9 cellular contexts compared by ENCODE assay signal in genomic region chr3:12194209-12194608, GRCh38. TPM values are rescaled to one million over a fixed set of nuclear protein-coding genes. Genes with fewer than 3 reads are reported as not detected.
DNase-seq lines count a peak whose midpoint lies in the region; ATAC-seq and TF ChIP-seq lines count a peak whose summit lies in the region.
"Had no signal": no experiment of that assay in that cellular context is flagged by ENCODE, and none has a peak within 500 bp of the region (broad histone marks: within the 10 kb centered on the region; RNA-seq: fewer than 3 reads in every experiment).

No MANE protein-coding gene starts in this region.

- H3K36me3 Mint-ChIP-seq in activated T-helper 2 cell treated with anti-CD3 and anti-CD28 coated beads, Interferon-gamma antibody, Interleukin-2, Interleukin-4, amounts not matched to agents 10 μg/mL and 5 μg/mL and 100 μg/mL, durations not matched to agents 14 hours and 24 hours and 36 hours (ENCODE audit: low read depth): peaks cover 3% of the 10 kb centered on the region

- H3K27me3 ChIP-seq in left ventricle myocardium inferior (ENCODE audit: low read depth): no peaks in the 10 kb centered on the region
- no peaks in the 10 kb centered on the region for H3K27me3 ChIP-seq in HL-60 (ENCODE audit: insufficient read depth, poor library complexity, severe bottlenecking)
- H3K27me3 ChIP-seq in left lung: no peaks in the 10 kb centered on the region
- H3K27me3 ChIP-seq: adrenal gland had no signal

- WGBS in lower leg skin, 2 donors: 28 to 31% methylated on average over 3 of the region's 3 CpGs

- TF ChIP-seq CTCF in left ventricle myocardium inferior (IDR thresholded peaks at IDR 0.05; ENCODE audit: borderline replicate concordance) (no peak), HL-60 (IDR thresholded peaks at IDR 0.05; ENCODE audit: insufficient read depth, low read length) (no peak), left lung (IDR thresholded peaks at IDR 0.05) (no peak), lower leg skin (IDR thresholded peaks at IDR 0.05) (no peak)

- no peaks in the 10 kb centered on the region for H3K36me3 ChIP-seq in left ventricle myocardium inferior
- no peaks in the 10 kb centered on the region for H3K36me3 ChIP-seq in left lung
- H3K36me3 ChIP-seq: adrenal gland had no signal

- H3K9me3 ChIP-seq in left ventricle myocardium inferior (replicated peaks) (no peaks in the 10 kb centered on the region), left lung (no peaks in the 10 kb centered on the region)
- H3K9me3 ChIP-seq: adrenal gland had no signal

- H3K4me3 Mint-ChIP-seq in activated T-helper 2 cell treated with anti-CD3 and anti-CD28 coated beads, Interferon-gamma antibody, Interleukin-2, Interleukin-4, amounts not matched to agents 10 μg/mL and 5 μg/mL and 100 μg/mL, durations not matched to agents 14 hours and 24 hours and 36 hours (ENCODE audit: low read depth): peak overlapping the region; percentile 54

- peak overlapping the region; percentile 95 for H3K27ac Mint-ChIP-seq in activated T-helper 2 cell treated with anti-CD3 and anti-CD28 coated beads, Interferon-gamma antibody, Interleukin-2, Interleukin-4, amounts not matched to agents 10 μg/mL and 5 μg/mL and 100 μg/mL, durations not matched to agents 14 hours and 24 hours and 36 hours

- H3K4me3 ChIP-seq in left ventricle myocardium inferior: no peak overlapping the region
- H3K4me3 ChIP-seq in HL-60 (replicated peaks; ENCODE audit: insufficient read depth, low read length): no peak overlapping the region
- H3K4me3 ChIP-seq in left lung: no peak overlapping the region
- H3K4me3 ChIP-seq in lower leg skin (ENCODE audit: low read depth, poor library complexity, severe bottlenecking): no peak overlapping the region
- H3K4me3 ChIP-seq: adrenal gland had no signal

- H3K27ac ChIP-seq in left ventricle myocardium inferior (replicated peaks) (no peak overlapping the region), HL-60 (replicated peaks) (peak overlapping the region; percentile 69), left lung (peak overlapping the region; percentile 63 to 89)

- H3K4me1 Mint-ChIP-seq in activated T-helper 2 cell treated with anti-CD3 and anti-CD28 coated beads, Interferon-gamma antibody, Interleukin-2, Interleukin-4, amounts not matched to agents 10 μg/mL and 5 μg/mL and 100 μg/mL, durations not matched to agents 14 hours and 24 hours and 36 hours (ENCODE audit: low read depth): peaks cover 77% of the 10 kb centered on the region

- no peaks in the 10 kb centered on the region for H3K27me3 Mint-ChIP-seq in activated T-helper 2 cell treated with anti-CD3 and anti-CD28 coated beads, Interferon-gamma antibody, Interleukin-2, Interleukin-4, amounts not matched to agents 10 μg/mL and 5 μg/mL and 100 μg/mL, durations not matched to agents 14 hours and 24 hours and 36 hours (ENCODE audit: low read depth)

- TF ChIP-seq POLR2A in lower leg skin (IDR thresholded peaks at IDR 0.05): no peak

- H3K9me3 Mint-ChIP-seq in activated T-helper 2 cell treated with anti-CD3 and anti-CD28 coated beads, Interferon-gamma antibody, Interleukin-2, Interleukin-4, amounts not matched to agents 10 μg/mL and 5 μg/mL and 100 μg/mL, durations not matched to agents 14 hours and 24 hours and 36 hours: no peaks in the 10 kb centered on the region

- peaks cover 7% of the 10 kb centered on the region for H3K4me1 ChIP-seq in left ventricle myocardium inferior
- peaks cover 13 to 72% of the 10 kb centered on the region in 2 donors for H3K4me1 ChIP-seq in left lung

- intact Hi-C loops in Right ventricle myocardium superior (cut with DNase I): no loop called here
- intact Hi-C loops in left ventricle myocardium inferior (cut with micrococcal nuclease): no loop called here
- intact Hi-C loops in activated T-helper 2 cell treated with anti-CD3 and anti-CD28 coated beads, Interferon-gamma antibody, Interleukin-2, Interleukin-4, amounts not matched to agents 10 μg/mL and 5 μg/mL and 100 μg/mL, durations not matched to agents 14 hours and 24 hours and 36 hours (cut with micrococcal nuclease): loop anchor here (1.0 to 10.0 kb wide), 4 partner anchors 23 to 818 kb away; partner anchors contain the start of gene PPARG
- intact Hi-C loops in left lung (cut with DNase I): no loop called here
- intact Hi-C loops in lower leg skin (cut with DNase I; ENCODE audit: low total_unique reads): no loop called here

- DNase-seq in Right ventricle myocardium superior (no peak), left ventricle myocardium inferior (no peak), HL-60 (ENCODE audit: low read depth in 1 of 2, low spot score in 1 of 2) (peak; percentile 80 to 86), left lung (no peak), cerebellar nuclear complex (lab: John Stamatoyannopoulos, UW) (no peak), lower leg skin (ENCODE audit: low spot score in 2 of 2) (no peak)
- no peak for DNase-seq in activated T-helper 2 cell treated with anti-CD3 and anti-CD28 coated beads, Interferon-gamma antibody, Interleukin-2, Interleukin-4, amounts not matched to agents 10 μg/mL and 5 μg/mL and 100 μg/mL, durations not matched to agents 14 hours and 24 hours and 36 hours (ENCODE audit: low spot score)

- peak; percentile 64 for ATAC-seq in Right ventricle myocardium superior (ENCODE audit: poor library complexity)
- peak; percentile 69 for ATAC-seq in left lung
- no peak for ATAC-seq in HG03139 (IDR thresholded peaks at IDR 0.05; ENCODE audit: unreplicated experiment)

RNA-seq across cellular contexts. Expression of gene TIMP4, which starts 35.5 kb away (rescaled TPM):
- total RNA-seq in Right ventricle myocardium superior (17.4 TPM), left ventricle myocardium inferior (12.3 TPM), left lung (10 to 100 TPM in 1 of 2 donors, under 1 TPM in 1; 0.93 to 11.3 TPM), lower leg skin (10 to 100 TPM in 3 of 4 donors, 1 to 10 TPM in 1; 5.2 to 16.5 (median 14.4) TPM)
- 0.41 and 0.92 TPM in 2 replicates for total RNA-seq in activated T-helper 2 cell treated with anti-CD3 and anti-CD28 coated beads, Interferon-gamma antibody, Interleukin-2, Interleukin-4, amounts not matched to agents 10 μg/mL and 5 μg/mL and 100 μg/mL, durations not matched to agents 14 hours and 24 hours and 36 hours

Comparison
In these comparisons a context has a peak if more than half of its experiments do, and no peak if none do; other contexts are left out.
1. DNase-seq: peak in HL-60 (2 of 2); none in Right ventricle myocardium superior (single experiment), left ventricle myocardium inferior (single experiment), activated T-helper 2 cell treated with anti-CD3 and anti-CD28 coated beads, Interferon-gamma antibody, Interleukin-2, Interleukin-4, amounts not matched to agents 10 μg/mL and 5 μg/mL and 100 μg/mL, durations not matched to agents 14 hours and 24 hours and 36 hours (single experiment), left lung (0 of 2), cerebellar nuclear complex (0 of 2) and lower leg skin (0 of 2).